In the genomic region with DNA sequence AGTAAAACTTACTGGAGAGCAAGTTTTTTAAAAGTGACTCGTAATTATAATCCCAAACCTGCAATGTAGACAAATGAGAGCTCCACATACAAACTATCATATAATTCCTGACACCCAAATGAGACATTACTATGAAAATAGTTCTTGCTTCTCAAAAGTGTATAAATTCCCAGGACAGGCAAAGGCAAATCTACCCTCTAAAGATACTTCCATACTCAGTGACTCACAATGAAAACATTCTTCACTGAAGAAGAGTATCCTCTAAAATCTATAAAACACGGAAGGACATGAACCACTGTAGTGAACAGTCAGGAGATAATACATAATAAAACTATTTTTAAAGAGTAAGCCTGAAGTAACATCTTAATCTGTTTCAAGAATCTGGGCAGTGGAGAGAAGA, we compare ENCODE assay signal across 21 cellular contexts.
DNase-seq lines count a peak whose midpoint lies in the region; ATAC-seq and TF ChIP-seq lines count a peak whose summit lies in the region.
"Had no signal": no experiment of that assay in that cellular context is flagged by ENCODE, and none has a peak within 500 bp of the region (broad histone marks: within the 10 kb centered on the region; RNA-seq: fewer than 3 reads in every experiment).

No MANE protein-coding gene starts in this region.

- H3K79me2 ChIP-seq in PC-3 (ENCODE audit: low read length): no peaks in the 10 kb centered on the region

- H4K8ac ChIP-seq in mesenchymal stem cell (ENCODE audit: low read length): no peak overlapping the region

- no peak overlapping the region for H2BK120ac ChIP-seq in mesenchymal stem cell (ENCODE audit: low read depth, low read length)

- TF ChIP-seq CTCF in PC-3 (conservative IDR thresholded peaks at IDR 0.05; ENCODE audit: low read depth, low read length) (no peak), epithelial cell of esophagus (IDR thresholded peaks at IDR 0.05; ENCODE audit: insufficient read depth, low read depth, low read length, missing control alignments) (no peak)

- POLR2A ChIA-PET in PC-3 (lab: Charles Lee; ENCODE audit: unreplicated experiment): no interaction called here

- H2BK12ac ChIP-seq in mesenchymal stem cell (ENCODE audit: low read length in 2 of 2): no peak overlapping the region

- H3K9me2 ChIP-seq in PC-3 (replicated peaks; ENCODE audit: low read length): no peaks in the 10 kb centered on the region

- 94% methylated on average over 1 of the region's 2 CpGs for WGBS in mesenchymal stem cell

- ATAC-seq in PC-3: peak; percentile 95
- no peak for ATAC-seq in esophagus mucosa
- no peak for ATAC-seq in HG02610 (IDR thresholded peaks at IDR 0.05; ENCODE audit: unreplicated experiment)
- no peak for ATAC-seq in HG02981 (IDR thresholded peaks at IDR 0.05; ENCODE audit: unreplicated experiment)
- no peak for ATAC-seq in effector memory CD8-positive, alpha-beta T cell (replicated peaks)
- ATAC-seq: A549; CD8-positive, alpha-beta T cell had no signal

- peak; percentile 12 for DNase-seq in COLO829 (ENCODE audit: low spot score)
- peak; percentile 29 for DNase-seq in PC-3
- DNase-seq in epithelial cell of esophagus (ENCODE audit: low read depth): peak; percentile 36
- peak; percentile 15 for DNase-seq in mesenchymal stem cell
- DNase-seq in effector memory CD8-positive, alpha-beta T cell: no peak
- DNase-seq: CD8-positive, alpha-beta T cell; H7; HFFc6; MG63; NCI-H1048; NCI-H1436; NCI-H2029; NCI-H345; NCI-H524 treated with DMSO at 0.1 percent for 48 hours had no signal

- H3K9me3 Mint-ChIP-seq in effector memory CD8-positive, alpha-beta T cell: peaks cover 0 to 8% of the 10 kb centered on the region in 2 donors

- H3K9ac ChIP-seq in PC-3 (ENCODE audit: low read length) (no peak overlapping the region), mesenchymal stem cell (ENCODE audit: low read length) (no peak overlapping the region)
- H3K9ac ChIP-seq: BLaER1, KMS-11 had no signal

- H3K27ac ChIP-seq in PC-3 (ENCODE audit: low read length) (no peak overlapping the region), mesenchymal stem cell (ENCODE audit: low read length, poor library complexity, severe bottlenecking) (no peak overlapping the region)
- H3K27ac ChIP-seq: A549, BLaER1, KMS-11, SJSA1 had no signal

- H3K9me3 ChIP-seq in PC-3 (ENCODE audit: low read length) (no peaks in the 10 kb centered on the region), mesenchymal stem cell (ENCODE audit: control insufficient read depth, low read length) (no peaks in the 10 kb centered on the region)
- H3K9me3 ChIP-seq: A549, BLaER1, MG63, SJSA1 had no signal

- BruUV-seq in PC-3 (replicated peaks; lab: Mats Ljungman, UMichigan): no TSS peak

- no peaks in the 10 kb centered on the region for H3F3A ChIP-seq in PC-3 (ENCODE audit: low read length, unreplicated experiment)

- no peak overlapping the region for H2AFZ ChIP-seq in PC-3 (ENCODE audit: low read length)
- H2AFZ ChIP-seq in mesenchymal stem cell (ENCODE audit: low read depth, low read length): no peak overlapping the region

- H3K36me3 ChIP-seq in PC-3 (ENCODE audit: low read depth, low read length) (no peaks in the 10 kb centered on the region), mesenchymal stem cell (ENCODE audit: control insufficient read depth in 1 of 2, insufficient read depth in 2 of 2, low read depth in 1 of 2, low read length in 2 of 2) (no peaks in the 10 kb centered on the region)
- H3K36me3 ChIP-seq: BLaER1, MG63, SJSA1 had no signal

- no peak overlapping the region for H3K27ac Mint-ChIP-seq in effector memory CD8-positive, alpha-beta T cell
- H3K27ac Mint-ChIP-seq: CD8-positive, alpha-beta T cell; HFFc6 had no signal

- no peak overlapping the region for H2BK15ac ChIP-seq in mesenchymal stem cell (ENCODE audit: low read depth, poor library complexity, severe bottlenecking)

- no peaks in the 10 kb centered on the region for H3K36me3 Mint-ChIP-seq in effector memory CD8-positive, alpha-beta T cell (ENCODE audit: insufficient read depth)
- H3K36me3 Mint-ChIP-seq: CD8-positive, alpha-beta T cell had no signal

- CTCF ChIA-PET in PC-3 (lab: Charles Lee): no interaction called here

- H3K14ac ChIP-seq in mesenchymal stem cell (ENCODE audit: low read length in 2 of 2): no peak overlapping the region

- H3K4ac ChIP-seq in mesenchymal stem cell (ENCODE audit: low read depth in 1 of 2, low read length in 2 of 2): no peak overlapping the region

- no peaks in the 10 kb centered on the region for H3K79me1 ChIP-seq in mesenchymal stem cell (replicated peaks; ENCODE audit: low read length, poor library complexity, severe bottlenecking)

- H2BK5ac ChIP-seq in mesenchymal stem cell (ENCODE audit: low read depth, low read length, poor library complexity, severe bottlenecking): no peak overlapping the region

- intact Hi-C loops in PC-3 (cut with micrococcal nuclease): no loop called here

- no peak overlapping the region for H3K4me3 Mint-ChIP-seq in effector memory CD8-positive, alpha-beta T cell
- H3K4me3 Mint-ChIP-seq: CD8-positive, alpha-beta T cell; HFFc6 had no signal

- H3K4me1 Mint-ChIP-seq in effector memory CD8-positive, alpha-beta T cell (ENCODE audit: low read depth in 2 of 2): no peaks in the 10 kb centered on the region

- no peak overlapping the region for H2AK5ac ChIP-seq in mesenchymal stem cell (ENCODE audit: low read length, severe bottlenecking)

- no peaks in the 10 kb centered on the region for H3K27me3 Mint-ChIP-seq in effector memory CD8-positive, alpha-beta T cell

- no peaks in the 10 kb centered on the region for H4K20me1 ChIP-seq in PC-3 (ENCODE audit: low read length)
- H4K20me1 ChIP-seq: BLaER1 had no signal

- no peak overlapping the region for H3K18ac ChIP-seq in mesenchymal stem cell (ENCODE audit: low read depth in 1 of 2, low read length in 2 of 2)

- H3K4me1 ChIP-seq in PC-3 (ENCODE audit: insufficient read depth, low read length): peaks cover 4% of the 10 kb centered on the region
- H3K4me1 ChIP-seq in mesenchymal stem cell (ENCODE audit: control insufficient read depth, insufficient read depth, low read depth, low read length): no peaks in the 10 kb centered on the region
- H3K4me1 ChIP-seq: A549, BLaER1, SJSA1 had no signal

- no peak overlapping the region for H4K91ac ChIP-seq in mesenchymal stem cell (ENCODE audit: low read length)

- H3K27me3 ChIP-seq in PC-3 (ENCODE audit: low read length) (no peaks in the 10 kb centered on the region), mesenchymal stem cell (ENCODE audit: control insufficient read depth in 1 of 2, insufficient read depth in 1 of 2, low read length in 2 of 2) (no peaks in the 10 kb centered on the region)
- H3K27me3 ChIP-seq: BLaER1, MG63, SJSA1 had no signal

- H3K4me3 ChIP-seq in PC-3 (ENCODE audit: low read length): no peak overlapping the region
- H3K4me3 ChIP-seq in epithelial cell of esophagus (ENCODE audit: low read length): no peak overlapping the region
- H3K4me3 ChIP-seq in mesenchymal stem cell (ENCODE audit: insufficient read depth in 1 of 2, low read depth in 1 of 2, low read length in 2 of 2): no peak overlapping the region
- H3K4me3 ChIP-seq: A549, BLaER1, MG63, SJSA1 had no signal

- no peak overlapping the region for H3K23ac ChIP-seq in mesenchymal stem cell (ENCODE audit: low read length in 2 of 2)

- H3K4me2 ChIP-seq in PC-3 (ENCODE audit: low read length): no peak overlapping the region
- H3K4me2 ChIP-seq in mesenchymal stem cell (ENCODE audit: low read length, poor library complexity, severe bottlenecking): no peak overlapping the region
- H3K4me2 ChIP-seq: A549, BLaER1, KMS-11 had no signal

Comparison
In these comparisons a context has a peak if more than half of its experiments do, and no peak if none do; other contexts are left out.
1. DNase-seq: peak in COLO829 (single experiment), PC-3 (single experiment), epithelial cell of esophagus (single experiment) and mesenchymal stem cell (single experiment); none in effector memory CD8-positive, alpha-beta T cell (0 of 3).